Comparison of ENCODE assay signal across 17 cellular contexts in genomic region chr5:127865273-127865672, GRCh38.
DNase-seq lines count a peak whose midpoint lies in the region; ATAC-seq and TF ChIP-seq lines count a peak whose summit lies in the region.
"Had no signal": no experiment of that assay in that cellular context is flagged by ENCODE, and none has a peak within 500 bp of the region (broad histone marks: within the 10 kb centered on the region; RNA-seq: fewer than 3 reads in every experiment).

No MANE protein-coding gene starts in this region.

- no peaks in the 10 kb centered on the region for H4K20me1 ChIP-seq in HCT116 (ENCODE audit: insufficient read depth)

- H3K79me2 ChIP-seq in HCT116 (ENCODE audit: insufficient read depth, low read length): no peaks in the 10 kb centered on the region

- no peak overlapping the region for H3K4me2 ChIP-seq in HCT116 (ENCODE audit: low read length)

- peak in 2 of 3 experiments; percentile 44 to 50; a peak in 4 of 6 replicates for TF ChIP-seq CTCF in HCT116 (IDR thresholded peaks at IDR 0.05 in 2 of 3, conservative IDR thresholded peaks at IDR 0.05 in 1 of 3; ENCODE audit: borderline replicate concordance in 1 of 3, insufficient read depth in 1 of 3, low read depth in 2 of 3, low read length in 2 of 3)
- TF ChIP-seq CTCF in VCaP (conservative IDR thresholded peaks at IDR 0.05): no peak
- TF ChIP-seq CTCF in progenitor cell of endocrine pancreas (IDR thresholded peaks at IDR 0.05; ENCODE audit: unreplicated experiment): peak; percentile 57

- TF ChIP-seq RAD21 in HCT116 (IDR thresholded peaks at IDR 0.05; ENCODE audit: low read depth): no peak

- H3K27me3 Mint-ChIP-seq in progenitor cell of endocrine pancreas (no peaks in the 10 kb centered on the region), immature natural killer cell (ENCODE audit: low read depth in 3 of 3) (no peaks in the 10 kb centered on the region)
- H3K27me3 Mint-ChIP-seq in natural killer cell treated with Interleukin-12 subunit alpha and Interleukin-12 subunit beta and Interleukin-15 and Interleukin-18, amount 100 ng/mL, for 72 hours: peaks cover 4 to 9% of the 10 kb centered on the region in 2 donors

- no peaks in the 10 kb centered on the region for H3K9me3 Mint-ChIP-seq in progenitor cell of endocrine pancreas (ENCODE audit: low read depth)
- H3K9me3 Mint-ChIP-seq in natural killer cell treated with Interleukin-12 subunit alpha and Interleukin-12 subunit beta and Interleukin-15 and Interleukin-18, amount 100 ng/mL, for 72 hours: no peaks in the 10 kb centered on the region
- no peaks in the 10 kb centered on the region for H3K9me3 Mint-ChIP-seq in immature natural killer cell
- H3K9me3 Mint-ChIP-seq: activated CD4-positive, alpha-beta T cell treated with anti-CD3 and anti-CD28 coated beads, Interleukin-2, amount 10 ng/mL, durations not matched to agents 7 days and 5 days; CD8-positive, alpha-beta memory T cell had no signal

- TF ChIP-seq POLR2A in HCT116 (IDR thresholded peaks at IDR 0.05; ENCODE audit: borderline replicate concordance, extremely low read depth, insufficient read depth, insufficient read length): no peak

- H3K4me3 Mint-ChIP-seq in progenitor cell of endocrine pancreas (ENCODE audit: low read depth) (no peak overlapping the region), immature natural killer cell (no peak overlapping the region)
- no peak overlapping the region for H3K4me3 Mint-ChIP-seq in natural killer cell treated with Interleukin-12 subunit alpha and Interleukin-12 subunit beta and Interleukin-15 and Interleukin-18, amount 100 ng/mL, for 72 hours
- H3K4me3 Mint-ChIP-seq: activated CD4-positive, alpha-beta T cell treated with anti-CD3 and anti-CD28 coated beads, Interleukin-2, amount 10 ng/mL, durations not matched to agents 7 days and 5 days; CD8-positive, alpha-beta memory T cell had no signal

- H3K27ac ChIP-seq in HCT116 (ENCODE audit: low read depth, low read length) (no peak overlapping the region), VCaP (peak overlapping the region; percentile 39; the same call in 1 of the 2 replicates)
- H3K27ac ChIP-seq: body of pancreas, RWPE1, spleen, thyroid gland had no signal

- no TSS peak for BruUV-seq in HCT116 (replicated peaks; lab: Mats Ljungman, UMichigan)

- no peaks in the 10 kb centered on the region for H3K9me3 ChIP-seq in HCT116 (ENCODE audit: control insufficient read depth in 1 of 2, insufficient read depth in 1 of 2, low read depth in 1 of 2, low read length in 2 of 2)
- H3K9me3 ChIP-seq: body of pancreas, spleen, thyroid gland had no signal

- RAD21 ChIA-PET in HCT116 (lab: Charles Lee; ENCODE audit: low non-redundant PET in 1 of 2, low total read pairs in 2 of 2, uncharacterized antibody in 2 of 2, unreplicated experiment in 2 of 2): no interaction called here

- no peak overlapping the region for H2AFZ ChIP-seq in HCT116 (ENCODE audit: low read depth, low read length, poor library complexity, severe bottlenecking)

- H3K4me1 Mint-ChIP-seq in progenitor cell of endocrine pancreas (ENCODE audit: low read depth): peaks cover 7% of the 10 kb centered on the region
- no peaks in the 10 kb centered on the region for H3K4me1 Mint-ChIP-seq in natural killer cell treated with Interleukin-12 subunit alpha and Interleukin-12 subunit beta and Interleukin-15 and Interleukin-18, amount 100 ng/mL, for 72 hours (ENCODE audit: low read depth in 2 of 2)
- no peaks in the 10 kb centered on the region for H3K4me1 Mint-ChIP-seq in immature natural killer cell
- H3K4me1 Mint-ChIP-seq: activated CD4-positive, alpha-beta T cell treated with anti-CD3 and anti-CD28 coated beads, Interleukin-2, amount 10 ng/mL, durations not matched to agents 7 days and 5 days; CD8-positive, alpha-beta memory T cell had no signal

- intact Hi-C loops in HCT116 (cut with micrococcal nuclease): no loop called here

- no peaks in the 10 kb centered on the region for H3K36me3 ChIP-seq in HCT116 (ENCODE audit: control insufficient read depth in 1 of 2, insufficient read depth in 2 of 2, low read length in 2 of 2)
- H3K36me3 ChIP-seq: spleen, thyroid gland had no signal

- no peaks in the 10 kb centered on the region for H3K9me2 ChIP-seq in HCT116 (ENCODE audit: insufficient read depth)

- ATAC-seq in GM18870 (IDR thresholded peaks at IDR 0.05; ENCODE audit: unreplicated experiment) (peak; percentile 39), HCT116 (peak; percentile 68)
- no peak for ATAC-seq in natural killer cell treated with Interleukin-12 subunit alpha and Interleukin-12 subunit beta and Interleukin-15 and Interleukin-18, amount 100 ng/mL, for 72 hours
- ATAC-seq: body of pancreas had no signal

- no peak overlapping the region for H3K4me3 ChIP-seq in HCT116 (replicated peaks in 1 of 2; ENCODE audit: low read depth in 1 of 2, low read length in 2 of 2)
- H3K4me3 ChIP-seq: body of pancreas, lung, spleen, thyroid gland had no signal

- POLR2A ChIA-PET in HCT116 (lab: Charles Lee): no interaction called here

- CTCF ChIA-PET in HCT116 (lab: Charles Lee): interaction anchor here (0.9 to 1.8 kb wide), 3 partner anchors 10 to 301 kb away, joined by 3 to 6 read pairs (median 4); no protein-coding TSS in a partner anchor

- H3K4me1 ChIP-seq in HCT116 (ENCODE audit: control insufficient read depth in 1 of 2, insufficient read depth in 2 of 2, low read length in 2 of 2): no peaks in the 10 kb centered on the region
- H3K4me1 ChIP-seq: body of pancreas, spleen, thyroid gland had no signal

- no peaks in the 10 kb centered on the region for H3K27me3 ChIP-seq in HCT116 (ENCODE audit: insufficient read depth, low read length)
- H3K27me3 ChIP-seq: body of pancreas, spleen, thyroid gland had no signal

- no peak for DNase-seq in HCT116 (ENCODE audit: low read depth, low spot score)
- no peak for DNase-seq in progenitor cell of endocrine pancreas (ENCODE audit: low spot score, unreplicated experiment)
- DNase-seq in NCI-H510A (lab: John Stamatoyannopoulos, UW): no peak
- no peak for DNase-seq in natural killer cell treated with Interleukin-12 subunit alpha and Interleukin-12 subunit beta and Interleukin-15 and Interleukin-18, amount 100 ng/mL, for 72 hours (ENCODE audit: low spot score)
- no peak for DNase-seq in immature natural killer cell
- DNase-seq: activated CD4-positive, alpha-beta T cell treated with anti-CD3 and anti-CD28 coated beads, Interleukin-2, amount 10 ng/mL, durations not matched to agents 7 days and 5 days; body of pancreas; CD8-positive, alpha-beta memory T cell; MM.1S; NCI-H2171 treated with DMSO at 0.1 percent for 48 hours; spleen; T-helper 2 cell; thyroid gland had no signal

- H3K36me3 Mint-ChIP-seq in progenitor cell of endocrine pancreas (ENCODE audit: insufficient read depth) (no peaks in the 10 kb centered on the region), immature natural killer cell (no peaks in the 10 kb centered on the region)
- no peaks in the 10 kb centered on the region for H3K36me3 Mint-ChIP-seq in natural killer cell treated with Interleukin-12 subunit alpha and Interleukin-12 subunit beta and Interleukin-15 and Interleukin-18, amount 100 ng/mL, for 72 hours

- H3K9ac ChIP-seq in HCT116 (ENCODE audit: low read length): no peak overlapping the region

- H3K27ac Mint-ChIP-seq in progenitor cell of endocrine pancreas (no peak overlapping the region), immature natural killer cell (no peak overlapping the region)
- no peak overlapping the region for H3K27ac Mint-ChIP-seq in natural killer cell treated with Interleukin-12 subunit alpha and Interleukin-12 subunit beta and Interleukin-15 and Interleukin-18, amount 100 ng/mL, for 72 hours
- H3K27ac Mint-ChIP-seq: activated CD4-positive, alpha-beta T cell treated with anti-CD3 and anti-CD28 coated beads, Interleukin-2, amount 10 ng/mL, durations not matched to agents 7 days and 5 days; CD8-positive, alpha-beta memory T cell had no signal

TF ChIP-seq in HCT116, 20 proteins besides CTCF, POLR2A, EP300 and RAD21:
- TF ChIP-seq YY1 (IDR thresholded peaks at IDR 0.05; ENCODE audit: extremely low read depth, insufficient replicate concordance, low read depth, low read length) (no peak), SRF (IDR thresholded peaks at IDR 0.05; ENCODE audit: low read depth) (no peak), ELF1 (IDR thresholded peaks at IDR 0.05; ENCODE audit: borderline replicate concordance, low read depth) (no peak), EZH2 (IDR thresholded peaks at IDR 0.05) (no peak), ZFX (IDR thresholded peaks at IDR 0.05) (no peak), EGR1 (IDR thresholded peaks at IDR 0.05; ENCODE audit: low read depth) (no peak), CBX3 (IDR thresholded peaks at IDR 0.05; ENCODE audit: low read depth) (no peak), POLR2AphosphoS5 (IDR thresholded peaks at IDR 0.05; ENCODE audit: low read depth, low read length) (no peak), ATF3 (IDR thresholded peaks at IDR 0.05) (no peak), MAX (IDR thresholded peaks at IDR 0.05) (no peak), EZH2phosphoT487 (IDR thresholded peaks at IDR 0.05; ENCODE audit: borderline replicate concordance) (no peak), SP1 (IDR thresholded peaks at IDR 0.05; ENCODE audit: low read depth) (no peak), CEBPB (IDR thresholded peaks at IDR 0.05; ENCODE audit: low read depth) (no peak)

Comparison
In these comparisons a context has a peak if more than half of its experiments do, and no peak if none do; other contexts are left out.
1. ATAC-seq: peak in GM18870 (single experiment) and HCT116 (single experiment); none in natural killer cell treated with Interleukin-12 subunit alpha and Interleukin-12 subunit beta and Interleukin-15 and Interleukin-18, amount 100 ng/mL, for 72 hours (0 of 2).